In genomic region chr7:80830000-80830399, GRCh38 we compare ENCODE assay signal across 16 cellular contexts.
A peak's percentile ranks its signal among the peaks of the same experiment; 100 is the strongest.
DNase-seq lines count a peak whose midpoint lies in the region; ATAC-seq and TF ChIP-seq lines count a peak whose summit lies in the region.
"Had no signal": no experiment of that assay in that cellular context is flagged by ENCODE, and none has a peak within 500 bp of the region (broad histone marks: within the 10 kb centered on the region; RNA-seq: fewer than 3 reads in every experiment).

No MANE protein-coding gene starts in this region.

- TF ChIP-seq CTCF in mesothelial cell of epicardium (IDR thresholded peaks at IDR 0.05; ENCODE audit: unreplicated experiment) (no peak), gastrocnemius medialis (IDR thresholded peaks at IDR 0.05 in 4 of 5, conservative IDR thresholded peaks at IDR 0.05 in 1 of 5) (no peak)

- H3K27me3 Mint-ChIP-seq in mesothelial cell of epicardium (ENCODE audit: low read depth) = no peaks in the 10 kb centered on the region
- H3K27me3 Mint-ChIP-seq in activated T-cell treated with anti-CD3 and anti-CD28 coated beads, Interleukin-2, amount 50 U/mL, for 72 hours (ENCODE audit: low read depth) = no peaks in the 10 kb centered on the region
- H3K27me3 Mint-ChIP-seq: CD4-positive, CD25-positive, alpha-beta regulatory T cell had no signal

- intact Hi-C loops in gastrocnemius medialis (cut with DNase I; ENCODE audit: low total_unique reads) = no loop called here

- H3K36me3 Mint-ChIP-seq in mesothelial cell of epicardium = peaks cover 13% of the 10 kb centered on the region
- H3K36me3 Mint-ChIP-seq in activated T-cell treated with anti-CD3 and anti-CD28 coated beads, Interleukin-2, amount 50 U/mL, for 72 hours (ENCODE audit: insufficient read depth in 2 of 2) = no peaks in the 10 kb centered on the region
- H3K36me3 Mint-ChIP-seq: CD4-positive, CD25-positive, alpha-beta regulatory T cell had no signal

- H3K4me3 ChIP-seq in gastrocnemius medialis = no peak overlapping the region
- H3K4me3 ChIP-seq: GM23248, K562, PC-9 had no signal

- H3K9me3 Mint-ChIP-seq in mesothelial cell of epicardium = no peaks in the 10 kb centered on the region
- H3K9me3 Mint-ChIP-seq in activated T-cell treated with anti-CD3 and anti-CD28 coated beads, Interleukin-2, amount 50 U/mL, for 72 hours = peaks cover 0 to 3% of the 10 kb centered on the region in 2 donors

- no peak overlapping the region for H3K4me3 Mint-ChIP-seq in mesothelial cell of epicardium
- H3K4me3 Mint-ChIP-seq in activated T-cell treated with anti-CD3 and anti-CD28 coated beads, Interleukin-2, amount 50 U/mL, for 72 hours = no peak overlapping the region
- H3K4me3 Mint-ChIP-seq: CD4-positive, CD25-positive, alpha-beta regulatory T cell had no signal

- DNase-seq in AML-193 (lab: John Stamatoyannopoulos, UW) (peak; percentile 12), MV-4-11 (lab: John Stamatoyannopoulos, UW) (peak; percentile 71), SKM-1 treated with dmso at 0.1 percent for 144 hours (lab: John Stamatoyannopoulos, UW; ENCODE audit: unreplicated experiment) (peak; percentile 46), mesothelial cell of epicardium (ENCODE audit: low spot score in 2 of 2, unreplicated experiment in 2 of 2) (no peak), gastrocnemius medialis (no peak)
- no peak for DNase-seq in activated T-cell treated with anti-CD3 and anti-CD28 coated beads, Interleukin-2, amount 50 U/mL, for 72 hours
- DNase-seq: CD4-positive, CD25-positive, alpha-beta regulatory T cell; NCI-H1930; NCI-H2171; PC-9 had no signal

- in situ Hi-C loops in gastrocnemius medialis (cut with MboI; ENCODE audit: low sequenced_read_pairs in 4 of 4) = no loop called here

- no peak overlapping the region for H3K27ac ChIP-seq in gastrocnemius medialis
- H3K27ac ChIP-seq: GM23248, HL-60, PC-9 had no signal

- TF ChIP-seq POLR2A in gastrocnemius medialis (IDR thresholded peaks at IDR 0.05) = no peak

- no peaks in the 10 kb centered on the region for H3K36me3 ChIP-seq in gastrocnemius medialis

- no peak for ATAC-seq in activated T-cell treated with anti-CD3 and anti-CD28 coated beads, Interleukin-2, amount 50 U/mL, for 72 hours (replicated peaks in 1 of 2)
- no peak for ATAC-seq in GM21737 (IDR thresholded peaks at IDR 0.05; ENCODE audit: unreplicated experiment)
- no peak for ATAC-seq in gastrocnemius medialis
- no peak for ATAC-seq in GM21619 (IDR thresholded peaks at IDR 0.05; ENCODE audit: unreplicated experiment)
- ATAC-seq: K562, Right ventricle myocardium inferior had no signal

- no peaks in the 10 kb centered on the region for H3K27me3 ChIP-seq in gastrocnemius medialis

- H3K9me3 ChIP-seq in gastrocnemius medialis = no peaks in the 10 kb centered on the region

- H3K4me1 ChIP-seq in gastrocnemius medialis = peaks cover 38 to 42% of the 10 kb centered on the region in 2 donors

- peak overlapping the region; percentile 84 for H3K27ac Mint-ChIP-seq in mesothelial cell of epicardium
- H3K27ac Mint-ChIP-seq in activated T-cell treated with anti-CD3 and anti-CD28 coated beads, Interleukin-2, amount 50 U/mL, for 72 hours = no peak overlapping the region
- H3K27ac Mint-ChIP-seq: CD4-positive, CD25-positive, alpha-beta regulatory T cell had no signal

- peaks cover 75% of the 10 kb centered on the region for H3K4me1 Mint-ChIP-seq in mesothelial cell of epicardium
- H3K4me1 Mint-ChIP-seq in activated T-cell treated with anti-CD3 and anti-CD28 coated beads, Interleukin-2, amount 50 U/mL, for 72 hours (ENCODE audit: low read depth) = no peaks in the 10 kb centered on the region
- H3K4me1 Mint-ChIP-seq: CD4-positive, CD25-positive, alpha-beta regulatory T cell had no signal

Comparison
In these comparisons a context has a peak if more than half of its experiments do, and no peak if none do; other contexts are left out.
1. DNase-seq: peak in AML-193 (2 of 2), MV-4-11 (single experiment) and SKM-1 treated with dmso at 0.1 percent for 144 hours (single experiment); none in mesothelial cell of epicardium (0 of 2), activated T-cell treated with anti-CD3 and anti-CD28 coated beads, Interleukin-2, amount 50 U/mL, for 72 hours (0 of 2) and gastrocnemius medialis (0 of 2).